In genomic region chr18:24878289-24878688, GRCh38 we compare ENCODE assay signal across 8 cellular contexts.
DNase-seq lines count a peak whose midpoint lies in the region; ATAC-seq and TF ChIP-seq lines count a peak whose summit lies in the region.

No MANE protein-coding gene starts in this region.

- H3K9me3 Mint-ChIP-seq in HFFc6 (peaks cover 3% of the 10 kb centered on the region; the same call in 1 of the 2 replicates), glutamatergic neuron (ENCODE audit: unreplicated experiment) (no peaks in the 10 kb centered on the region)

- no peaks in the 10 kb centered on the region for H3K79me2 ChIP-seq in SK-N-SH (ENCODE audit: insufficient read depth)

- H3K4me1 Mint-ChIP-seq in HFFc6 (ENCODE audit: low read depth) (peaks cover 14% of the 10 kb centered on the region; the same call in 1 of the 2 replicates), glutamatergic neuron (ENCODE audit: low read depth, unreplicated experiment) (peaks cover 22% of the 10 kb centered on the region)

- no peak overlapping the region for H3K27ac ChIP-seq in SK-N-SH (ENCODE audit: low read depth in 2 of 2, low read length in 1 of 2)

- TF ChIP-seq RAD21 in SK-N-SH (IDR thresholded peaks at IDR 0.05; ENCODE audit: low read length): peak; percentile 92

- H3K4me2 ChIP-seq in SK-N-SH: no peak overlapping the region

- H3K9me3 ChIP-seq in SK-N-SH: no peaks in the 10 kb centered on the region

- H3K9me2 ChIP-seq in SK-N-SH: no peaks in the 10 kb centered on the region

- no peaks in the 10 kb centered on the region; a peak in 2 of 4 replicates for H3K4me1 ChIP-seq in SK-N-SH (ENCODE audit: control insufficient read depth in 1 of 2, insufficient read depth in 2 of 2, low read depth in 1 of 2, low read length in 1 of 2)

- no peak overlapping the region for H3K4me3 Mint-ChIP-seq in HFFc6
- peak overlapping the region; percentile 1 for H3K4me3 Mint-ChIP-seq in glutamatergic neuron (ENCODE audit: unreplicated experiment)

- 9% methylated on average over 4 of the region's 4 CpGs for WGBS in SK-N-SH (ENCODE audit: low lambda C conversion rate)

- POLR2A ChIA-PET in AG04449 (lab: Yijun Ruan, JAX): no interaction called here
- POLR2A ChIA-PET in SK-N-SH (lab: Yijun Ruan, JAX): no interaction called here

- H3K36me3 Mint-ChIP-seq in HFFc6 (ENCODE audit: low read depth) (no peaks in the 10 kb centered on the region), glutamatergic neuron (ENCODE audit: unreplicated experiment) (no peaks in the 10 kb centered on the region)

- no peak for TF ChIP-seq EP300 in SK-N-SH (IDR thresholded peaks at IDR 0.05; ENCODE audit: borderline replicate concordance in 1 of 2, low read depth in 1 of 2, low read length in 1 of 2)

- peak; percentile 14 for DNase-seq in AG04449 (ENCODE audit: low read depth, low spot score)
- DNase-seq in HFFc6: peak; percentile 46
- DNase-seq in SK-N-SH: peak; percentile 27
- no peak for DNase-seq in glutamatergic neuron
- DNase-seq in smooth muscle cell of the brain vasculature (ENCODE audit: low read depth, low spot score): peak; percentile 33
- DNase-seq in H7: no peak

- no peaks in the 10 kb centered on the region for H3F3A ChIP-seq in SK-N-SH (replicated peaks; ENCODE audit: insufficient read depth)

- TF ChIP-seq CTCF in AG04449 (IDR thresholded peaks at IDR 0.05; ENCODE audit: insufficient read depth, low read length, missing control alignments) (peak; percentile 31), HFFc6 (IDR thresholded peaks at IDR 0.05) (peak; percentile 72; the same call in 1 of the 2 replicates), SK-N-SH (IDR thresholded peaks at IDR 0.05) (peak; percentile 66), glutamatergic neuron (IDR thresholded peaks at IDR 0.05; ENCODE audit: partially characterized antibody, unreplicated experiment) (peak; percentile 25)

- H3K27ac Mint-ChIP-seq in HFFc6 (no peak overlapping the region), glutamatergic neuron (ENCODE audit: unreplicated experiment) (peak overlapping the region; percentile 31)

- H3K27me3 ChIP-seq in SK-N-SH (ENCODE audit: insufficient read depth) (no peaks in the 10 kb centered on the region; the same call in 1 of the 2 replicates), H7 (ENCODE audit: control insufficient read depth, insufficient read depth, low read length) (no peaks in the 10 kb centered on the region)

- CTCF ChIA-PET in AG04449 (lab: Yijun Ruan, JAX): no interaction called here
- CTCF ChIA-PET in SK-N-SH (lab: Yijun Ruan, JAX): interaction anchor here (1.7 to 2.8 kb wide), 2 partner anchors 954 to 1015 kb away, joined by 5 to 17 read pairs; no protein-coding TSS in a partner anchor

- peaks cover 2% of the 10 kb centered on the region; the same call in 1 of the 2 replicates for H3K27me3 Mint-ChIP-seq in HFFc6 (ENCODE audit: insufficient read depth)
- peaks cover 3% of the 10 kb centered on the region for H3K27me3 Mint-ChIP-seq in glutamatergic neuron (ENCODE audit: unreplicated experiment)

- H3K9ac ChIP-seq in SK-N-SH: no peak overlapping the region

- H3K36me3 ChIP-seq in SK-N-SH (replicated peaks in 1 of 2; ENCODE audit: control insufficient read depth in 1 of 2, insufficient read depth in 2 of 2, low read length in 1 of 2) (no peaks in the 10 kb centered on the region), H7 (replicated peaks; ENCODE audit: control insufficient read depth, insufficient read depth, low read length) (no peaks in the 10 kb centered on the region)

- H3K4me3 ChIP-seq in AG04449 (ENCODE audit: low read depth, low read length) (no peak overlapping the region), SK-N-SH (ENCODE audit: low read depth in 2 of 2, low read length in 1 of 2) (no peak overlapping the region), H7 (ENCODE audit: insufficient read depth, low read depth, low read length) (no peak overlapping the region)

- ATAC-seq in activated CD4-positive, CD25-positive, alpha-beta regulatory T cell treated with anti-CD3 and anti-CD28 coated beads, Interleukin-2, amount 50 U/mL, for 24 hours: no peak
- ATAC-seq in GM19395 (IDR thresholded peaks at IDR 0.05; ENCODE audit: unreplicated experiment): no peak

- H2AFZ ChIP-seq in SK-N-SH (ENCODE audit: low read depth): no peak overlapping the region

- H4K20me1 ChIP-seq in SK-N-SH (ENCODE audit: insufficient read depth): no peaks in the 10 kb centered on the region

TF ChIP-seq in SK-N-SH, 30 proteins besides CTCF, POLR2A, EP300 and RAD21:
- TF ChIP-seq SMC3 (IDR thresholded peaks at IDR 0.05; ENCODE audit: low read depth, low read length) (peak; percentile 72), FOXM1 (IDR thresholded peaks at IDR 0.05; ENCODE audit: low read depth) (no peak)

Comparison
In these comparisons a context has a peak if more than half of its experiments do, and no peak if none do; other contexts are left out.
1. DNase-seq: peak in AG04449 (single experiment), HFFc6 (single experiment), SK-N-SH (single experiment) and smooth muscle cell of the brain vasculature (single experiment); none in glutamatergic neuron (single experiment) and H7 (single experiment).
2. Peak in every context shown above with its lines, with median percentiles within 50 percentile points of each other: CTCF ChIP-seq.